Comparison of ENCODE assay signal across 8 cellular contexts in the genomic region with DNA sequence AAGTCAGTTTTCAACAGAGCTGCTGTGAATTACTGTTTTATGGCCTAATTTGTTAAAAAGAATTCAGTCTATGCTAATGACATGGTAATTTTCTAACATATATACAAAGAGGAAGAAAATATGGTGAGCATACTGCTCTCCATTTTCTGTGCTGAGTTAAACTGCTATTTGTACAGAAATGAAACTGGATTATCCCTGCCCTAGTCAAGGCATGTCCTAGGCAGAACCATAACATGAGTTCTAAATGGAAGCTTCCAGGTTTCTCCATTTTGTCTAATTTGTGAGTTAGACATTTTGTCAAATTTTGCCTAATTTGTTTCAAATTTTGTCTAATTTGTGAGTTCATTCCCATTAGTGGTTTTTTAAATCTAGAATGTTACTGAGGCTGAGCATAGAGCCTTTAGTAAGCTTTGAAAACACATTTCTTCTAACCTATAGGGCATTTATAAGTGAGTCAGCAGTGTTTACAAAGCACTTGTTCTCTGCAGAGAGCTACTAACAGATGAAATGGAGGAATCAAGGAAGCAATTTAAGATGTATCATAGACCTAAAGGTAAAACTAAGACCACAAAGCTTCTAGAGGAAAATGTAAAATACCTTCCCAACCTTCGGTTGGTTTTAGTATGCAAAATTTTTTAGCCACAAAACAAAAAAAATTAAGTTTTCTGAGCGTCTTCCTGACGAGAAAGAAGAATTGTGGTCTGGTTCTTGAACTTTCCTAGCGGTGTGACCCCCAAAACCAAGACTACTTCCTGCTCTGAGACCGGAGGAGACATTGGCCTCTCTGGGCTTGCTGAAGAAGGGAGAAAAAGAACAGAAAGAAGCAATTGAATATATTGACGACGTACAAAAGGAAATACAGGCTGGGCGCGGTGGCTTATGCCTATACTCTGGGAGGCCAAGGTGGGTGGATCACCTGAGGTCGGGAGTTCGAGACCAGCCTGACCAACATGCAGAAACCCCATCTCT. TPM values are rescaled to one million over a fixed set of nuclear protein-coding genes. Genes with fewer than 3 reads are reported as not detected.
DNase-seq lines count a peak whose midpoint lies in the region; ATAC-seq lines count a peak whose summit lies in the region.

No MANE protein-coding gene starts in this region.

- H3K4me3 Mint-ChIP-seq in activated CD4-positive, alpha-beta T cell treated with anti-CD3 and anti-CD28 coated beads for 36 hours = peak overlapping the region; percentile 13

- H3K36me3 Mint-ChIP-seq in activated CD4-positive, alpha-beta T cell treated with anti-CD3 and anti-CD28 coated beads for 36 hours (ENCODE audit: low read depth) = no peaks in the 10 kb centered on the region

- no peaks in the 10 kb centered on the region for H3K9me3 Mint-ChIP-seq in activated CD4-positive, alpha-beta T cell treated with anti-CD3 and anti-CD28 coated beads for 36 hours (ENCODE audit: low read depth)

- peak overlapping the region; percentile 53 for H3K27ac Mint-ChIP-seq in activated CD4-positive, alpha-beta T cell treated with anti-CD3 and anti-CD28 coated beads for 36 hours

- peak; percentile 86 for ATAC-seq in activated CD4-positive, alpha-beta T cell treated with anti-CD3 and anti-CD28 coated beads for 36 hours
- ATAC-seq in HG03060 (IDR thresholded peaks at IDR 0.05; ENCODE audit: low read depth, unreplicated experiment) = peak; percentile 35

- intact Hi-C loops in activated CD4-positive, alpha-beta T cell treated with anti-CD3 and anti-CD28 coated beads for 36 hours (cut with DNase I, micrococcal nuclease) = loop anchor here in 1 of 2 experiments (1.0 kb wide), 1 partner anchor 37 kb away; no protein-coding TSS in a partner anchor

- H3K4me1 Mint-ChIP-seq in activated CD4-positive, alpha-beta T cell treated with anti-CD3 and anti-CD28 coated beads for 36 hours = peaks cover 11% of the 10 kb centered on the region

- POLR2A ChIA-PET in activated CD4-positive, alpha-beta T cell treated with anti-CD3 and anti-CD28 coated beads for 36 hours (lab: Charles Lee) = interaction anchor here (0.8 to 1.0 kb wide), 2 partner anchors 10 to 11 kb away, joined by 3 read pairs; a partner anchor contains a TSS

- H3K27me3 Mint-ChIP-seq in activated CD4-positive, alpha-beta T cell treated with anti-CD3 and anti-CD28 coated beads for 36 hours = no peaks in the 10 kb centered on the region

- CTCF ChIA-PET in activated CD4-positive, alpha-beta T cell treated with anti-CD3 and anti-CD28 coated beads for 36 hours (lab: Charles Lee) = interaction anchor here (0.6 to 2.8 kb wide), 12 partner anchors 10 to 364 kb away, joined by 3 to 25 read pairs (median 5); a partner anchor contains a TSS

- DNase-seq in activated CD4-positive, alpha-beta T cell treated with anti-CD3 and anti-CD28 coated beads for 36 hours = peak; percentile 56
- DNase-seq in activated CD4-positive, alpha-beta T cell treated with anti-CD3 and anti-CD28 coated beads for 1 hour = no peak
- peak; percentile 21 for DNase-seq in activated CD8-positive, alpha-beta memory T cell treated with anti-CD3 and anti-CD28 coated beads, Interleukin-2, amount 50 U/mL, for 4 hours
- DNase-seq in stimulated activated CD8-positive, alpha-beta memory T cell treated with anti-CD3 and anti-CD28 coated beads, Interleukin-7, amount 100 ng/mL, for 48 hours (ENCODE audit: extremely low read depth in 1 of 2, low read depth in 1 of 2) = peak; percentile 30 to 42
- no peak for DNase-seq in epidermal melanocyte (ENCODE audit: insufficient read length, low spot score)
- DNase-seq in NCI-H2227 (lab: John Stamatoyannopoulos, UW; ENCODE audit: unreplicated experiment) = no peak
- DNase-seq in NCI-H446 treated with DMSO at 0.1 percent for 48 hours (lab: John Stamatoyannopoulos, UW) = no peak

RNA-seq across cellular contexts. Expression of a gene that starts 9.8 kb away (rescaled TPM):
- total RNA-seq in activated CD4-positive, alpha-beta T cell treated with anti-CD3 and anti-CD28 coated beads for 36 hours = under 1 TPM; 0.16 to 0.25 TPM

RNA-seq across cellular contexts. Expression of a gene that starts 48.1 kb away (rescaled TPM):
- 1 to 10 TPM; 2.3 to 2.5 TPM for total RNA-seq in activated CD4-positive, alpha-beta T cell treated with anti-CD3 and anti-CD28 coated beads for 36 hours

Comparison
In these comparisons a context has a peak if more than half of its experiments do, and no peak if none do; other contexts are left out.
1. DNase-seq: peak in activated CD4-positive, alpha-beta T cell treated with anti-CD3 and anti-CD28 coated beads for 36 hours (single experiment), activated CD8-positive, alpha-beta memory T cell treated with anti-CD3 and anti-CD28 coated beads, Interleukin-2, amount 50 U/mL, for 4 hours (single experiment) and stimulated activated CD8-positive, alpha-beta memory T cell treated with anti-CD3 and anti-CD28 coated beads, Interleukin-7, amount 100 ng/mL, for 48 hours (2 of 2); none in activated CD4-positive, alpha-beta T cell treated with anti-CD3 and anti-CD28 coated beads for 1 hour (single experiment), epidermal melanocyte (single experiment), NCI-H2227 (single experiment) and NCI-H446 treated with DMSO at 0.1 percent for 48 hours (single experiment).